In the genomic region with DNA sequence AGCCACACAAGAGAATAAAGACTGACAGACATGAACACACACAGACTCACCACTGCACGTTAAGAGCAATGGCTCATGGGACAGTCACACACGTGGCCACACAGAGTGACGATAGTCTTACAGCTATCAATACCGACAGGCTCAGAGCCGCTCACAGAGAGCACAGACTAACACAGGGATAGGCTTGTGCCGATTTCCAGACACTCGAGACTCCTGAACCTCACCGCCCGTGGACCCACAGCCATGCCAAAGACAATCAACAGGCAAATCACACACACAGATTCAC, we compare ENCODE assay signal across 20 cellular contexts. TPM values are rescaled to one million over a fixed set of nuclear protein-coding genes. Genes with fewer than 3 reads are reported as not detected.
"Had no signal": no experiment of that assay in that cellular context is flagged by ENCODE, and none has a peak within 500 bp of the region (broad histone marks: within the 10 kb centered on the region; RNA-seq: fewer than 3 reads in every experiment).

No MANE protein-coding gene starts in this region.

- H3K36me3 ChIP-seq: heart left ventricle, right lobe of liver, transverse colon had no signal

- H3K9me3 ChIP-seq: heart left ventricle, right lobe of liver, transverse colon had no signal

- H3K27ac ChIP-seq: epithelial cell of prostate, heart left ventricle, right lobe of liver had no signal

- FAIRE-seq: astrocyte, frontal cortex, islet of Langerhans had no signal

- H3K27me3 ChIP-seq: right lobe of liver, transverse colon had no signal

- DNase-seq: activated CD4-positive, alpha-beta T cell treated with anti-CD3 and anti-CD28 coated beads, Interleukin-2, amount 10 ng/mL, durations not matched to agents 7 days and 5 days; activated naive CD4-positive, alpha-beta T cell; dermis blood vessel endothelial cell; heart left ventricle; midbrain; stimulated activated naive CD8-positive, alpha-beta T cell treated with anti-CD3 and anti-CD28 coated beads, Interleukin-15, Interleukin-2, amounts not matched to agents 100 U/mL and 50 U/mL, for 24 hours had no signal

- H3K4me2 ChIP-seq: smooth muscle cell had no signal

- H3K4me3 ChIP-seq: heart left ventricle, right lobe of liver, smooth muscle cell, transverse colon had no signal

RNA-seq across cellular contexts. Expression of gene SLC38A5, which starts 0.7 kb away (rescaled TPM):
- total RNA-seq: osteocyte had no signal

RNA-seq across cellular contexts. Expression of gene SSX4B, which starts 59.0 kb away (rescaled TPM):
- total RNA-seq: activated CD4-positive, alpha-beta T cell treated with anti-CD3 and anti-CD28 coated beads, Interleukin-2, amount 10 ng/mL, durations not matched to agents 7 days and 5 days; astrocyte; chondrocyte; dermis blood vessel endothelial cell; frontal cortex; heart left ventricle; left lobe of liver; lung microvascular endothelial cell; osteocyte; pulmonary artery endothelial cell; right lobe of liver; smooth muscle cell; transverse colon had no signal
- polyA plus RNA-seq: adipose tissue, heart left ventricle, neural cell, smooth muscle cell had no signal
